In the genomic region with DNA sequence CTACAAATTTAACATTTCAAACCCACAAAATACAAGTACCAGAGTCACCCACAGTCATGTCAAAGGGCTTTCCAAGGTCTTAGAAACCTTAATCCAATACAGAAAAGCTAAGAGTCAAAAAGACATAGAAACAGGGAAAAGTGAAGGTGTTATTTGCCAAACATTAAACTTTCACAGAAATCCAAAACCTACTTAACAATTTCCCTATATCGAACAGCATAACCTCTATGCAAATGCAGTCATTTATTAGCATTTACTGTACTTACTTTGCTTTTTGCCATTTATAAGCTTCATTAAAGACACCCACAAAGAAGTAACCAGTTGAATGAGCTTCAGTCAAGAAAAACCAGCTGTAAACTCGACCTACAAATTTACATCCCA, we compare ENCODE assay signal across 8 cellular contexts.
DNase-seq lines count a peak whose midpoint lies in the region; ATAC-seq, FAIRE-seq and TF ChIP-seq lines count a peak whose summit lies in the region.

No MANE protein-coding gene starts in this region.

- CTCF ChIA-PET in HEK293T (lab: Yijun Ruan, JAX): interaction anchor here (0.7 kb wide), 1 partner anchor 226 kb away, joined by 3 read pairs; no protein-coding TSS in a partner anchor

- peaks cover 0 to 27% (median 19%) of the 10 kb centered on the region in 5 donors for H3K4me1 ChIP-seq in subcutaneous abdominal adipose tissue (ENCODE audit: control insufficient read depth in 5 of 5, insufficient read depth in 5 of 5, low read length in 5 of 5)

- FAIRE-seq in H54 (lab: Jason Lieb, UNC): peak; percentile 38

- H3K27ac ChIP-seq in WERI-Rb-1 (no peak overlapping the region), subcutaneous abdominal adipose tissue (ENCODE audit: low read depth, low read length) (peak overlapping the region; percentile 34), substantia nigra (ENCODE audit: low read depth, low read length, poor library complexity, severe bottlenecking) (no peak overlapping the region)

- H3K4me3 ChIP-seq in WERI-Rb-1 (ENCODE audit: low read depth, low read length) (peak overlapping the region; percentile 94), iPS-18c (ENCODE audit: insufficient read depth, low read depth, low read length) (peak overlapping the region; percentile 54), subcutaneous abdominal adipose tissue (ENCODE audit: low read depth in 1 of 5, low read length in 5 of 5) (peak overlapping the region; percentile 72 to 91 (median 85))

- no peak for ATAC-seq in HG02884 (IDR thresholded peaks at IDR 0.05; ENCODE audit: unreplicated experiment)

- POLR2A ChIA-PET in HEK293T (lab: Yijun Ruan, JAX): interaction anchor here (0.6 to 2.8 kb wide), 24 partner anchors 8 to 125 kb away, joined by 3 to 29 read pairs (median 4); a partner anchor contains a TSS

- H3K36me3 ChIP-seq in WERI-Rb-1 (0 out of 2 replicates have a peak, but pooled peaks cover 3% of the 10 kb centered on the region), subcutaneous abdominal adipose tissue (ENCODE audit: control insufficient read depth in 5 of 5, insufficient read depth in 5 of 5, low read length in 5 of 5) (no peaks in the 10 kb centered on the region)

- no peaks in the 10 kb centered on the region for H3K9me3 ChIP-seq in WERI-Rb-1 (ENCODE audit: severe bottlenecking)
- H3K9me3 ChIP-seq in iPS-18c (ENCODE audit: control insufficient read depth, insufficient read depth, low read length): no peaks in the 10 kb centered on the region
- no peaks in the 10 kb centered on the region for H3K9me3 ChIP-seq in subcutaneous abdominal adipose tissue (ENCODE audit: control insufficient read depth in 5 of 5, low read length in 5 of 5)

- no peak for DNase-seq in H54 (ENCODE audit: insufficient read length, low spot score)
- DNase-seq in WERI-Rb-1: no peak
- DNase-seq in substantia nigra (lab: John Stamatoyannopoulos, UW): no peak
- no peak for DNase-seq in HEK293T (ENCODE audit: extremely low spot score)
- DNase-seq in kidney glomerular epithelial cell (lab: John Stamatoyannopoulos, UW): no peak

- H3K9ac ChIP-seq in subcutaneous abdominal adipose tissue (ENCODE audit: low read length in 5 of 5): peak overlapping the region in 3 of 5 donors; percentile 35 to 85 (median 63)

- no peak for TF ChIP-seq CTCF in WERI-Rb-1 (IDR thresholded peaks at IDR 0.05; ENCODE audit: low read depth, low read length)

- no peak for TF ChIP-seq POLR2A in H54 (IDR thresholded peaks at IDR 0.05; ENCODE audit: low read depth, low read length)

- H3K27me3 ChIP-seq in WERI-Rb-1 (ENCODE audit: insufficient read depth, low read depth, severe bottlenecking) (no peaks in the 10 kb centered on the region), subcutaneous abdominal adipose tissue (ENCODE audit: control insufficient read depth in 5 of 5, insufficient read depth in 4 of 5, low read length in 5 of 5) (no peaks in the 10 kb centered on the region)

TF ChIP-seq in HEK293T, 16 proteins besides CTCF, POLR2A, EP300 and RAD21:
- TF ChIP-seq ZNF384 (IDR thresholded peaks at IDR 0.05) (no peak), CTBP1 (IDR thresholded peaks at IDR 0.05; ENCODE audit: borderline replicate concordance) (no peak), TARDBP (IDR thresholded peaks at IDR 0.05) (no peak), L3MBTL2 (conservative IDR thresholded peaks at IDR 0.05) (no peak)
TF ChIP-seq in HEK293T: peak in this region for 0.
